ENCODE assay signal across 1 cellular context in genomic region chr3:30258426-30259392, GRCh38.
TF ChIP-seq lines count a peak whose summit lies in the region.

No MANE protein-coding gene starts in this region.

TF ChIP-seq in WTC11, 78 proteins besides CTCF, POLR2A, EP300 and RAD21 (continued from another document):
- TF ChIP-seq ARID4B (CRISPR knock-in tag; IDR thresholded peaks at IDR 0.05; ENCODE audit: borderline replicate concordance) (no peak), ETV6 (CRISPR knock-in tag; IDR thresholded peaks at IDR 0.05) (0 out of 2 replicates have a peak, but pooled peaks have one; percentile 50), FOXK1 (CRISPR knock-in tag; IDR thresholded peaks at IDR 0.05) (peak; percentile 74), RORB (CRISPR knock-in tag; IDR thresholded peaks at IDR 0.05) (peak; percentile 58; the same call in 1 of the 2 replicates), CDX4 (CRISPR knock-in tag; IDR thresholded peaks at IDR 0.05; ENCODE audit: borderline replicate concordance) (no peak), SMAD3 (CRISPR knock-in tag; IDR thresholded peaks at IDR 0.05; ENCODE audit: borderline replicate concordance) (no peak), TCF7 (CRISPR knock-in tag; IDR thresholded peaks at IDR 0.05; ENCODE audit: low read depth) (no peak), GABPB1 (CRISPR knock-in tag; IDR thresholded peaks at IDR 0.05) (peak; percentile 86), NR3C1 (CRISPR knock-in tag; conservative IDR thresholded peaks at IDR 0.05; ENCODE audit: low read depth) (no peak), CREB1 (CRISPR knock-in tag; IDR thresholded peaks at IDR 0.05) (no peak), ZNF281 (CRISPR knock-in tag; IDR thresholded peaks at IDR 0.05) (no peak), HMGA2 (CRISPR knock-in tag; IDR thresholded peaks at IDR 0.05) (no peak), FOXP4 (CRISPR knock-in tag; IDR thresholded peaks at IDR 0.05) (peak; percentile 79; the same call in 1 of the 2 replicates), ELF4 (CRISPR knock-in tag; IDR thresholded peaks at IDR 0.05; ENCODE audit: low read depth) (no peak), GTF2I (CRISPR knock-in tag; conservative IDR thresholded peaks at IDR 0.05) (no peak), ZNF416 (CRISPR knock-in tag; IDR thresholded peaks at IDR 0.05) (no peak), ATF1 (CRISPR knock-in tag; IDR thresholded peaks at IDR 0.05) (no peak), GRHL2 (CRISPR knock-in tag; IDR thresholded peaks at IDR 0.05; ENCODE audit: insufficient replicate concordance, severe bottlenecking) (no peak), ESRRA (CRISPR knock-in tag; IDR thresholded peaks at IDR 0.05; ENCODE audit: borderline replicate concordance) (no peak), EMX1 (CRISPR knock-in tag; IDR thresholded peaks at IDR 0.05) (no peak), SMAD4 (CRISPR knock-in tag; IDR thresholded peaks at IDR 0.05) (no peak), CBFB (CRISPR knock-in tag; IDR thresholded peaks at IDR 0.05; ENCODE audit: low read depth) (no peak), NFE2L1 (CRISPR knock-in tag; IDR thresholded peaks at IDR 0.05) (no peak), ZNF121 (CRISPR knock-in tag; IDR thresholded peaks at IDR 0.05) (no peak), ZNF317 (CRISPR knock-in tag; IDR thresholded peaks at IDR 0.05; ENCODE audit: borderline replicate concordance, low read depth) (no peak)
- TF ChIP-seq, protein P1, sequence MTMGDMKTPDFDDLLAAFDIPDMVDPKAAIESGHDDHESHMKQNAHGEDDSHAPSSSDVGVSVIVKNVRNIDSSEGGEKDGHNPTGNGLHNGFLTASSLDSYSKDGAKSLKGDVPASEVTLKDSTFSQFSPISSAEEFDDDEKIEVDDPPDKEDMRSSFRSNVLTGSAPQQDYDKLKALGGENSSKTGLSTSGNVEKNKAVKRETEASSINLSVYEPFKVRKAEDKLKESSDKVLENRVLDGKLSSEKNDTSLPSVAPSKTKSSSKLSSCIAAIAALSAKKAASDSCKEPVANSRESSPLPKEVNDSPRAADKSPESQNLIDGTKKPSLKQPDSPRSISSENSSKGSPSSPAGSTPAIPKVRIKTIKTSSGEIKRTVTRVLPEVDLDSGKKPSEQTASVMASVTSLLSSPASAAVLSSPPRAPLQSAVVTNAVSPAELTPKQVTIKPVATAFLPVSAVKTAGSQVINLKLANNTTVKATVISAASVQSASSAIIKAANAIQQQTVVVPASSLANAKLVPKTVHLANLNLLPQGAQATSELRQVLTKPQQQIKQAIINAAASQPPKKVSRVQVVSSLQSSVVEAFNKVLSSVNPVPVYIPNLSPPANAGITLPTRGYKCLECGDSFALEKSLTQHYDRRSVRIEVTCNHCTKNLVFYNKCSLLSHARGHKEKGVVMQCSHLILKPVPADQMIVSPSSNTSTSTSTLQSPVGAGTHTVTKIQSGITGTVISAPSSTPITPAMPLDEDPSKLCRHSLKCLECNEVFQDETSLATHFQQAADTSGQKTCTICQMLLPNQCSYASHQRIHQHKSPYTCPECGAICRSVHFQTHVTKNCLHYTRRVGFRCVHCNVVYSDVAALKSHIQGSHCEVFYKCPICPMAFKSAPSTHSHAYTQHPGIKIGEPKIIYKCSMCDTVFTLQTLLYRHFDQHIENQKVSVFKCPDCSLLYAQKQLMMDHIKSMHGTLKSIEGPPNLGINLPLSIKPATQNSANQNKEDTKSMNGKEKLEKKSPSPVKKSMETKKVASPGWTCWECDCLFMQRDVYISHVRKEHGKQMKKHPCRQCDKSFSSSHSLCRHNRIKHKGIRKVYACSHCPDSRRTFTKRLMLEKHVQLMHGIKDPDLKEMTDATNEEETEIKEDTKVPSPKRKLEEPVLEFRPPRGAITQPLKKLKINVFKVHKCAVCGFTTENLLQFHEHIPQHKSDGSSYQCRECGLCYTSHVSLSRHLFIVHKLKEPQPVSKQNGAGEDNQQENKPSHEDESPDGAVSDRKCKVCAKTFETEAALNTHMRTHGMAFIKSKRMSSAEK (CRISPR knock-in tag; IDR thresholded peaks at IDR 0.05; ENCODE audit: borderline replicate concordance) = no peak
- TF ChIP-seq, protein P2, sequence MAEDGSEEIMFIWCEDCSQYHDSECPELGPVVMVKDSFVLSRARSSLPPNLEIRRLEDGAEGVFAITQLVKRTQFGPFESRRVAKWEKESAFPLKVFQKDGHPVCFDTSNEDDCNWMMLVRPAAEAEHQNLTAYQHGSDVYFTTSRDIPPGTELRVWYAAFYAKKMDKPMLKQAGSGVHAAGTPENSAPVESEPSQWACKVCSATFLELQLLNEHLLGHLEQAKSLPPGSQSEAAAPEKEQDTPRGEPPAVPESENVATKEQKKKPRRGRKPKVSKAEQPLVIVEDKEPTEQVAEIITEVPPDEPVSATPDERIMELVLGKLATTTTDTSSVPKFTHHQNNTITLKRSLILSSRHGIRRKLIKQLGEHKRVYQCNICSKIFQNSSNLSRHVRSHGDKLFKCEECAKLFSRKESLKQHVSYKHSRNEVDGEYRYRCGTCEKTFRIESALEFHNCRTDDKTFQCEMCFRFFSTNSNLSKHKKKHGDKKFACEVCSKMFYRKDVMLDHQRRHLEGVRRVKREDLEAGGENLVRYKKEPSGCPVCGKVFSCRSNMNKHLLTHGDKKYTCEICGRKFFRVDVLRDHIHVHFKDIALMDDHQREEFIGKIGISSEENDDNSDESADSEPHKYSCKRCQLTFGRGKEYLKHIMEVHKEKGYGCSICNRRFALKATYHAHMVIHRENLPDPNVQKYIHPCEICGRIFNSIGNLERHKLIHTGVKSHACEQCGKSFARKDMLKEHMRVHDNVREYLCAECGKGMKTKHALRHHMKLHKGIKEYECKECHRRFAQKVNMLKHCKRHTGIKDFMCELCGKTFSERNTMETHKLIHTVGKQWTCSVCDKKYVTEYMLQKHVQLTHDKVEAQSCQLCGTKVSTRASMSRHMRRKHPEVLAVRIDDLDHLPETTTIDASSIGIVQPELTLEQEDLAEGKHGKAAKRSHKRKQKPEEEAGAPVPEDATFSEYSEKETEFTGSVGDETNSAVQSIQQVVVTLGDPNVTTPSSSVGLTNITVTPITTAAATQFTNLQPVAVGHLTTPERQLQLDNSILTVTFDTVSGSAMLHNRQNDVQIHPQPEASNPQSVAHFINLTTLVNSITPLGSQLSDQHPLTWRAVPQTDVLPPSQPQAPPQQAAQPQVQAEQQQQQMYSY (CRISPR knock-in tag; IDR thresholded peaks at IDR 0.05) = no peak
- TF ChIP-seq, protein P3, sequence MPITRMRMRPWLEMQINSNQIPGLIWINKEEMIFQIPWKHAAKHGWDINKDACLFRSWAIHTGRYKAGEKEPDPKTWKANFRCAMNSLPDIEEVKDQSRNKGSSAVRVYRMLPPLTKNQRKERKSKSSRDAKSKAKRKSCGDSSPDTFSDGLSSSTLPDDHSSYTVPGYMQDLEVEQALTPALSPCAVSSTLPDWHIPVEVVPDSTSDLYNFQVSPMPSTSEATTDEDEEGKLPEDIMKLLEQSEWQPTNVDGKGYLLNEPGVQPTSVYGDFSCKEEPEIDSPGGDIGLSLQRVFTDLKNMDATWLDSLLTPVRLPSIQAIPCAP (CRISPR knock-in tag; IDR thresholded peaks at IDR 0.05) = no peak
- TF ChIP-seq, protein P4, sequence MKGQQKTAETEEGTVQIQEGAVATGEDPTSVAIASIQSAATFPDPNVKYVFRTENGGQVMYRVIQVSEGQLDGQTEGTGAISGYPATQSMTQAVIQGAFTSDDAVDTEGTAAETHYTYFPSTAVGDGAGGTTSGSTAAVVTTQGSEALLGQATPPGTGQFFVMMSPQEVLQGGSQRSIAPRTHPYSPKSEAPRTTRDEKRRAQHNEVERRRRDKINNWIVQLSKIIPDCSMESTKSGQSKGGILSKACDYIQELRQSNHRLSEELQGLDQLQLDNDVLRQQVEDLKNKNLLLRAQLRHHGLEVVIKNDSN (CRISPR knock-in tag; IDR thresholded peaks at IDR 0.05) = no peak
- TF ChIP-seq, protein P5, sequence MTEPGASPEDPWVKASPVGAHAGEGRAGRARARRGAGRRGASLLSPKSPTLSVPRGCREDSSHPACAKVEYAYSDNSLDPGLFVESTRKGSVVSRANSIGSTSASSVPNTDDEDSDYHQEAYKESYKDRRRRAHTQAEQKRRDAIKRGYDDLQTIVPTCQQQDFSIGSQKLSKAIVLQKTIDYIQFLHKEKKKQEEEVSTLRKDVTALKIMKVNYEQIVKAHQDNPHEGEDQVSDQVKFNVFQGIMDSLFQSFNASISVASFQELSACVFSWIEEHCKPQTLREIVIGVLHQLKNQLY (CRISPR knock-in tag; IDR thresholded peaks at IDR 0.05) = no peak
- TF ChIP-seq, protein P6, sequence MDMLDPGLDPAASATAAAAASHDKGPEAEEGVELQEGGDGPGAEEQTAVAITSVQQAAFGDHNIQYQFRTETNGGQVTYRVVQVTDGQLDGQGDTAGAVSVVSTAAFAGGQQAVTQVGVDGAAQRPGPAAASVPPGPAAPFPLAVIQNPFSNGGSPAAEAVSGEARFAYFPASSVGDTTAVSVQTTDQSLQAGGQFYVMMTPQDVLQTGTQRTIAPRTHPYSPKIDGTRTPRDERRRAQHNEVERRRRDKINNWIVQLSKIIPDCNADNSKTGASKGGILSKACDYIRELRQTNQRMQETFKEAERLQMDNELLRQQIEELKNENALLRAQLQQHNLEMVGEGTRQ (CRISPR knock-in tag; IDR thresholded peaks at IDR 0.05) = no peak
TF ChIP-seq in WTC11: peak in this region for 5.
